ENCODE assay signal across 1 cellular context in genomic region chr7:4642468-4643203, GRCh38.
TF ChIP-seq lines count a peak whose summit lies in the region.

No MANE protein-coding gene starts in this region.

TF ChIP-seq in GM23338, 12 proteins besides CTCF, POLR2A, EP300 and RAD21 (continued from another document):
- TF ChIP-seq POLR2AphosphoS5 (IDR thresholded peaks at IDR 0.05; ENCODE audit: low read depth) (no peak), STAT1 (IDR thresholded peaks at IDR 0.05; ENCODE audit: unreplicated experiment) (no peak), NANOG (IDR thresholded peaks at IDR 0.05; ENCODE audit: borderline replicate concordance) (no peak), CREB1 (CRISPR knock-in tag; IDR thresholded peaks at IDR 0.05; ENCODE audit: low read depth) (no peak), EZH2 (IDR thresholded peaks at IDR 0.05; ENCODE audit: low read depth, unreplicated experiment) (no peak)
- TF ChIP-seq, protein P1, sequence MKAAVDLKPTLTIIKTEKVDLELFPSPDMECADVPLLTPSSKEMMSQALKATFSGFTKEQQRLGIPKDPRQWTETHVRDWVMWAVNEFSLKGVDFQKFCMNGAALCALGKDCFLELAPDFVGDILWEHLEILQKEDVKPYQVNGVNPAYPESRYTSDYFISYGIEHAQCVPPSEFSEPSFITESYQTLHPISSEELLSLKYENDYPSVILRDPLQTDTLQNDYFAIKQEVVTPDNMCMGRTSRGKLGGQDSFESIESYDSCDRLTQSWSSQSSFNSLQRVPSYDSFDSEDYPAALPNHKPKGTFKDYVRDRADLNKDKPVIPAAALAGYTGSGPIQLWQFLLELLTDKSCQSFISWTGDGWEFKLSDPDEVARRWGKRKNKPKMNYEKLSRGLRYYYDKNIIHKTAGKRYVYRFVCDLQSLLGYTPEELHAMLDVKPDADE (IDR thresholded peaks at IDR 0.05): no peak
